In genomic region chr11:124115782-124116616, GRCh38 we compare ENCODE assay signal across 1 cellular context.
A peak's percentile ranks its signal among the peaks of the same experiment; 100 is the strongest.
TF ChIP-seq lines count a peak whose summit lies in the region.

No MANE protein-coding gene starts in this region.

TF ChIP-seq in H1, 55 proteins besides CTCF, POLR2A, EP300 and RAD21 (continued from another document):
- 0 out of 2 replicates have a peak, but pooled peaks have one; percentile 7 for TF ChIP-seq PHF8 (conservative IDR thresholded peaks at IDR 0.05; ENCODE audit: low read depth, low read length)
- peak; percentile 33; the same call in 1 of the 2 replicates for TF ChIP-seq TEAD4 (IDR thresholded peaks at IDR 0.05; ENCODE audit: low read depth, low read length)
- TF ChIP-seq SIN3A (conservative IDR thresholded peaks at IDR 0.05 in 1 of 2, IDR thresholded peaks at IDR 0.05 in 1 of 2; ENCODE audit: low read depth in 1 of 2, low read length in 2 of 2), result no peak
- no peak for TF ChIP-seq MAX (IDR thresholded peaks at IDR 0.05)
- TF ChIP-seq BCL11A (IDR thresholded peaks at IDR 0.05; ENCODE audit: low read depth in 2 of 2, low read length in 2 of 2), result no peak
- no peak for TF ChIP-seq BACH1 (IDR thresholded peaks at IDR 0.05; ENCODE audit: low read length)
- TF ChIP-seq SP4 (IDR thresholded peaks at IDR 0.05; ENCODE audit: low read length), result no peak
- no peak for TF ChIP-seq RBBP5 (IDR thresholded peaks at IDR 0.05; ENCODE audit: borderline replicate concordance, low read depth, low read length)
- TF ChIP-seq HDAC6 (IDR thresholded peaks at IDR 0.05; ENCODE audit: low read depth, low read length), result no peak
TF ChIP-seq in H1: peak in this region for 2.
